ENCODE assay signal across 27 cellular contexts in genomic region chr2:172848549-172848948, GRCh38.
"Had no signal": no experiment of that assay in that cellular context is flagged by ENCODE, and none has a peak within 500 bp of the region (broad histone marks: within the 10 kb centered on the region; RNA-seq: fewer than 3 reads in every experiment).

No MANE protein-coding gene starts in this region.

- H3K4me1 Mint-ChIP-seq: activated naive CD8-positive, alpha-beta T cell treated with anti-CD3 and anti-CD28 coated beads, Interleukin-2, amount 10 ng/mL, durations not matched to agents 7 days and 5 days; T-cell had no signal

- H3K27ac ChIP-seq: breast epithelium, SK-N-MC, WERI-Rb-1 had no signal

- H3K4me1 ChIP-seq: breast epithelium had no signal

- H3K9me3 ChIP-seq: breast epithelium had no signal

- H3K36me3 ChIP-seq: adrenal gland, breast epithelium, WERI-Rb-1 had no signal

- DNase-seq: activated CD4-positive, alpha-beta T cell treated with anti-CD3 and anti-CD28 coated beads for 4 hours; activated CD8-positive, alpha-beta memory T cell treated with anti-CD3 and anti-CD28 coated beads, Interleukin-2, amount 50 U/mL, for 48 hours; activated CD8-positive, alpha-beta T cell treated with anti-CD3 and anti-CD28 coated beads, Interleukin-2, amount 10 ng/mL, durations not matched to agents 7 days and 5 days; activated naive CD4-positive, alpha-beta T cell treated with anti-CD3 and anti-CD28 coated beads, Interleukin-2, amount 50 U/mL, for 16 hours; activated naive CD8-positive, alpha-beta T cell treated with anti-CD3 and anti-CD28 coated beads, Interleukin-2, amount 10 ng/mL, durations not matched to agents 7 days and 5 days; activated T-cell treated with anti-CD3 and anti-CD28 coated beads, Interleukin-2, amount 50 U/mL, for 1 hour; adrenal gland; anterior cingulate cortex; central memory CD4-positive, alpha-beta T cell; NCI-H1048; NCI-H146; NCI-H187 treated with DMSO at 0.1 percent for 48 hours; NCI-H2081 treated with DMSO at 0.1 percent for 48 hours; NCI-H2171 treated with DMSO at 0.1 percent for 48 hours; NCI-H226; NCI-H526; NK-92 treated with Interleukin-12 subunit alpha and Interleukin-12 subunit beta, amount 100 ng/mL, for 24 hours; OCI-M1; RPMI8226; T-cell; T-helper 2 cell; T1000; WERI-Rb-1 had no signal

- H3K27me3 Mint-ChIP-seq: activated naive CD8-positive, alpha-beta T cell treated with anti-CD3 and anti-CD28 coated beads, Interleukin-2, amount 10 ng/mL, durations not matched to agents 7 days and 5 days; T-cell had no signal

- H3K36me3 Mint-ChIP-seq: activated naive CD8-positive, alpha-beta T cell treated with anti-CD3 and anti-CD28 coated beads, Interleukin-2, amount 10 ng/mL, durations not matched to agents 7 days and 5 days; T-cell had no signal

- ATAC-seq: activated CD8-positive, alpha-beta T cell treated with anti-CD3 and anti-CD28 coated beads, Interleukin-2, amount 10 ng/mL, durations not matched to agents 7 days and 5 days; Panc1; Right ventricle myocardium inferior; T-cell had no signal

- H3K27ac Mint-ChIP-seq: activated CD8-positive, alpha-beta T cell treated with anti-CD3 and anti-CD28 coated beads, Interleukin-2, amount 10 ng/mL, durations not matched to agents 7 days and 5 days; activated naive CD8-positive, alpha-beta T cell treated with anti-CD3 and anti-CD28 coated beads, Interleukin-2, amount 10 ng/mL, durations not matched to agents 7 days and 5 days; T-cell had no signal

- H3K4me3 Mint-ChIP-seq: activated CD8-positive, alpha-beta T cell treated with anti-CD3 and anti-CD28 coated beads, Interleukin-2, amount 10 ng/mL, durations not matched to agents 7 days and 5 days; activated naive CD8-positive, alpha-beta T cell treated with anti-CD3 and anti-CD28 coated beads, Interleukin-2, amount 10 ng/mL, durations not matched to agents 7 days and 5 days; T-cell had no signal

- H3K27me3 ChIP-seq: adrenal gland, breast epithelium had no signal

- H3K4me3 ChIP-seq: adrenal gland, breast epithelium, SK-N-MC had no signal
